19 cellular contexts compared by ENCODE assay signal in the genomic region with DNA sequence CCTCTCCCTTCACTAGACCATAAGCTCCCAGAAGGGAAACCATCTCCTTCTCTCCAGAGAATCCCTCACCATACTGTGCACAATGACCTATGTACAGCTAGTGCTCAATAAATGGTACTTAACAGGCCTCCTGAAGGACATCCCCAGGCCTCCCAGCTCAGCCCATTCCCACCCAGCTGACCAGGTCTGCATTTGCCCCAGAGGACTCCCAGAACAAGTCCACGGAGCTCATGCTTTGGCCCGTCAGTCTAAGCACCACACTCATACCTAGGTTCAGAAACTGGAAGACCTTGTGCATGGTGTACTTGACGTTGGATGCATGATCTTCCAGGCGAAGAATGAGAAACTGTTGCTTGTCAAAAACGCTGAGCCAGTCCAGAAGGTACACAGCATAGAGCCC.
DNase-seq lines count a peak whose midpoint lies in the region; ATAC-seq and TF ChIP-seq lines count a peak whose summit lies in the region.
"Had no signal": no experiment of that assay in that cellular context is flagged by ENCODE, and none has a peak within 500 bp of the region (broad histone marks: within the 10 kb centered on the region; RNA-seq: fewer than 3 reads in every experiment).

No MANE protein-coding gene starts in this region.

- WGBS in gastroesophageal sphincter (ENCODE audit: low coverage in 1 of 2), 2 donors, result 96% methylated on average over 3 of the region's 5 CpGs; no CpG with 5 or more reads in 1 of the 2 donors

- H2AFZ ChIP-seq in osteoblast (ENCODE audit: low read length), result no peak overlapping the region
- H2AFZ ChIP-seq: PC-9 had no signal

- H3K4me3 ChIP-seq in BLaER1 treated with 17β-estradiol and CSF1 and Interleukin-3, amounts not matched to agents 10 nM and 100 nM, result no peak overlapping the region
- H3K4me3 ChIP-seq in gastroesophageal sphincter (no peak overlapping the region), osteoblast (ENCODE audit: insufficient read depth, low read length) (no peak overlapping the region), Caco-2 (ENCODE audit: low read depth, low read length) (no peak overlapping the region)
- H3K4me3 ChIP-seq: MG63, PC-9, SJSA1 had no signal

- DNase-seq in RWPE1 (ENCODE audit: low spot score) (no peak), osteoblast (ENCODE audit: insufficient read length, low spot score, missing footprints) (peak; percentile 14), NCI-H82 treated with DMSO at 0.1 percent for 48 hours (lab: John Stamatoyannopoulos, UW; ENCODE audit: unreplicated experiment) (no peak), Caco-2 (no peak)
- no peak for DNase-seq in activated T-cell treated with anti-CD3 and anti-CD28 coated beads, Interleukin-2, amount 50 U/mL, for 24 hours
- DNase-seq: CD4-positive, alpha-beta memory T cell; COR-L47; KBM-7; MG63; NCI-H1694; NCI-H2029 treated with DMSO at 0.1 percent for 48 hours; NCI-H446 treated with DMSO at 0.1 percent for 48 hours; NCI-H526; NCI-H82; PC-9 had no signal

- no peaks in the 10 kb centered on the region for H3K36me3 Mint-ChIP-seq in activated T-cell treated with anti-CD3 and anti-CD28 coated beads, Interleukin-2, amount 50 U/mL, for 24 hours (ENCODE audit: low read depth)
- peaks cover 19% of the 10 kb centered on the region for H3K36me3 Mint-ChIP-seq in Caco-2 (ENCODE audit: insufficient read depth, unreplicated experiment)
- H3K36me3 Mint-ChIP-seq: CD4-positive, alpha-beta memory T cell had no signal

- H3K9ac ChIP-seq in BLaER1 treated with 17β-estradiol and CSF1 and Interleukin-3, amounts not matched to agents 10 nM and 100 nM, result no peak overlapping the region

- H3K27ac ChIP-seq in BLaER1 treated with 17β-estradiol and CSF1 and Interleukin-3, amounts not matched to agents 10 nM and 100 nM, result peak overlapping the region in 1 of 11 experiments; percentile 48; a peak in 1 of 22 replicates
- H3K27ac ChIP-seq in RWPE1 (peak overlapping the region; percentile 74), gastroesophageal sphincter (peak overlapping the region in 3 of 4 donors; percentile 86 to 92 (median 88)), osteoblast (ENCODE audit: low read depth, low read length) (no peak overlapping the region)
- H3K27ac ChIP-seq: PC-9, SJSA1 had no signal

- H3K27ac Mint-ChIP-seq in activated T-cell treated with anti-CD3 and anti-CD28 coated beads, Interleukin-2, amount 50 U/mL, for 24 hours, result no peak overlapping the region
- H3K27ac Mint-ChIP-seq in Caco-2 (ENCODE audit: unreplicated experiment), result no peak overlapping the region
- H3K27ac Mint-ChIP-seq: CD4-positive, alpha-beta memory T cell had no signal

- H3K27me3 Mint-ChIP-seq in activated T-cell treated with anti-CD3 and anti-CD28 coated beads, Interleukin-2, amount 50 U/mL, for 24 hours, result no peaks in the 10 kb centered on the region
- H3K27me3 Mint-ChIP-seq in Caco-2 (ENCODE audit: insufficient read depth, unreplicated experiment), result no peaks in the 10 kb centered on the region
- H3K27me3 Mint-ChIP-seq: CD4-positive, alpha-beta memory T cell had no signal

- H4K20me1 ChIP-seq in BLaER1 treated with 17β-estradiol and CSF1 and Interleukin-3, amounts not matched to agents 10 nM and 100 nM, result peaks cover 58 to 100% (median 95%) of the 10 kb centered on the region in 11 experiments
- H4K20me1 ChIP-seq in osteoblast (ENCODE audit: insufficient read depth, low read length), result no peaks in the 10 kb centered on the region

- peaks cover 66 to 100% (median 82%) of the 10 kb centered on the region in 10 experiments for H3K4me1 ChIP-seq in BLaER1 treated with 17β-estradiol and CSF1 and Interleukin-3, amounts not matched to agents 10 nM and 100 nM
- H3K4me1 ChIP-seq in gastroesophageal sphincter (peaks cover 4 to 79% (median 18%) of the 10 kb centered on the region in 3 donors), osteoblast (ENCODE audit: insufficient read depth, low read length) (peaks cover 4% of the 10 kb centered on the region), Caco-2 (no peaks in the 10 kb centered on the region)
- H3K4me1 ChIP-seq: SJSA1 had no signal

- H3K79me2 ChIP-seq in osteoblast (ENCODE audit: insufficient read depth, low read length), result no peaks in the 10 kb centered on the region

- no peak overlapping the region for H3K4me3 Mint-ChIP-seq in activated T-cell treated with anti-CD3 and anti-CD28 coated beads, Interleukin-2, amount 50 U/mL, for 24 hours
- no peak overlapping the region for H3K4me3 Mint-ChIP-seq in Caco-2 (ENCODE audit: unreplicated experiment)
- H3K4me3 Mint-ChIP-seq: CD4-positive, alpha-beta memory T cell had no signal

- no peak for TF ChIP-seq CTCF in RWPE1 (conservative IDR thresholded peaks at IDR 0.05; ENCODE audit: low read depth)
- no peak for TF ChIP-seq CTCF in gastroesophageal sphincter (IDR thresholded peaks at IDR 0.05)
- TF ChIP-seq CTCF in osteoblast (IDR thresholded peaks at IDR 0.05; ENCODE audit: extremely low read depth, low read depth, low read length), result no peak
- no peak for TF ChIP-seq CTCF in Caco-2 (IDR thresholded peaks at IDR 0.05; ENCODE audit: insufficient read depth in 1 of 2, low read depth in 1 of 2, low read length in 1 of 2, severe bottlenecking in 1 of 2, unreplicated experiment in 1 of 2)

- POLR2A ChIA-PET in RWPE1 (lab: Yijun Ruan, JAX; ENCODE audit: low non-redundant PET), result interaction anchor here (0.5 kb wide), 1 partner anchor 9 kb away, joined by 4 read pairs; no protein-coding TSS in a partner anchor
- POLR2A ChIA-PET in Caco-2 (lab: Charles Lee), result no interaction called here

- peaks cover 0 to 23% (median 18%) of the 10 kb centered on the region in 11 experiments; a peak in 18 of 22 replicates for H3K9me3 ChIP-seq in BLaER1 treated with 17β-estradiol and CSF1 and Interleukin-3, amounts not matched to agents 10 nM and 100 nM (replicated peaks in 1 of 11)
- H3K9me3 ChIP-seq in gastroesophageal sphincter, result no peaks in the 10 kb centered on the region
- no peaks in the 10 kb centered on the region for H3K9me3 ChIP-seq in osteoblast (ENCODE audit: low read depth, low read length)
- no peaks in the 10 kb centered on the region for H3K9me3 ChIP-seq in Caco-2

- CTCF ChIA-PET in RWPE1 (lab: Yijun Ruan, JAX) (no interaction called here), Caco-2 (lab: Charles Lee) (no interaction called here)

- no peak for ATAC-seq in gastroesophageal sphincter
- no peak for ATAC-seq in GM19467 (IDR thresholded peaks at IDR 0.05; ENCODE audit: unreplicated experiment)

- TF ChIP-seq POLR2A in gastroesophageal sphincter (IDR thresholded peaks at IDR 0.05), result no peak

- no peaks in the 10 kb centered on the region for H3K27me3 ChIP-seq in BLaER1 treated with 17β-estradiol and CSF1 and Interleukin-3, amounts not matched to agents 10 nM and 100 nM
- H3K27me3 ChIP-seq in gastroesophageal sphincter (no peaks in the 10 kb centered on the region), osteoblast (ENCODE audit: insufficient read depth, low read length) (no peaks in the 10 kb centered on the region), Caco-2 (replicated peaks; ENCODE audit: control insufficient read depth, insufficient read depth, low read length) (no peaks in the 10 kb centered on the region)
- H3K27me3 ChIP-seq: MG63, SJSA1 had no signal

- intact Hi-C loops in Caco-2 (cut with micrococcal nuclease; ENCODE audit: unreplicated experiment), result no loop called here

- no TSS peak for BruUV-seq in Caco-2 (replicated peaks; lab: Mats Ljungman, UMichigan)

- H3K9me3 Mint-ChIP-seq in activated T-cell treated with anti-CD3 and anti-CD28 coated beads, Interleukin-2, amount 50 U/mL, for 24 hours, result peaks cover 8% of the 10 kb centered on the region
- H3K9me3 Mint-ChIP-seq in Caco-2 (ENCODE audit: unreplicated experiment), result no peaks in the 10 kb centered on the region

- H3K4me2 ChIP-seq in BLaER1 treated with 17β-estradiol and CSF1 and Interleukin-3, amounts not matched to agents 10 nM and 100 nM, result peak overlapping the region; percentile 30 to 79 (median 65); a peak in 21 of 22 replicates
- no peak overlapping the region for H3K4me2 ChIP-seq in osteoblast (ENCODE audit: insufficient read depth, low read length)
- H3K4me2 ChIP-seq: PC-9 had no signal

- H3K36me3 ChIP-seq in BLaER1 treated with 17β-estradiol and CSF1 and Interleukin-3, amounts not matched to agents 10 nM and 100 nM, result peaks cover 82 to 98% (median 95%) of the 10 kb centered on the region in 11 experiments
- H3K36me3 ChIP-seq in gastroesophageal sphincter (peaks cover 0 to 68% of the 10 kb centered on the region in 2 donors), osteoblast (ENCODE audit: insufficient read depth, low read length) (peaks cover 4% of the 10 kb centered on the region), Caco-2 (ENCODE audit: control insufficient read depth, insufficient read depth, low read length) (peaks cover 1% of the 10 kb centered on the region; the same call in 1 of the 2 replicates)
- H3K36me3 ChIP-seq: SJSA1 had no signal

- no peaks in the 10 kb centered on the region for H3K4me1 Mint-ChIP-seq in activated T-cell treated with anti-CD3 and anti-CD28 coated beads, Interleukin-2, amount 50 U/mL, for 24 hours (ENCODE audit: low read depth)
- H3K4me1 Mint-ChIP-seq in Caco-2 (ENCODE audit: low read depth, unreplicated experiment), result no peaks in the 10 kb centered on the region
- H3K4me1 Mint-ChIP-seq: CD4-positive, alpha-beta memory T cell had no signal

- no peak for TF ChIP-seq EP300 in gastroesophageal sphincter (IDR thresholded peaks at IDR 0.05)
